8 cellular contexts compared by ENCODE assay signal in the genomic region with DNA sequence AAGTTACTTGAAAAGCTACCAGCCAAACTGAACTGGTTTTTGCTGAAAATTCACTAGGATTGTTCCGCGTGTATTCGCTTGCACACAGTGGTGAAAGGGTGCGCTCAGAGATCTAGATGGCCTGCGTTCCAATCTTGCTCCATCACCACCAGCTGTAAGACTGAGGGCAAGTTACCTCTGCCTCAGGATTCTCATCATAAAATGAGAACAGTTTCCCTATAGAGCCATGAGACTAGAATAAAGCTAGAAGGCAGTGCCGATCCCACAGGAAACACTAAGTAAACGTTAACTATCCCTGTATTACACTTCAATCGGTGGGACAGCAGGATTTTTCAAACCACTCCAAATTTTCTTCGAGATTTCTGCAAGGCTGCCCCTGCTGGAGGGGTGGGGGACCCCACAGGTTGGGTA. TPM values are rescaled to one million over a fixed set of nuclear protein-coding genes. Genes with fewer than 3 reads are reported as not detected.
A peak's percentile ranks its signal among the peaks of the same experiment; 100 is the strongest.
DNase-seq lines count a peak whose midpoint lies in the region; ATAC-seq and TF ChIP-seq lines count a peak whose summit lies in the region.

No MANE protein-coding gene starts in this region.

- no peaks in the 10 kb centered on the region for H3K27me3 ChIP-seq in left ventricle myocardium inferior (ENCODE audit: low read depth)
- no peaks in the 10 kb centered on the region for H3K27me3 ChIP-seq in thyroid gland

- peak overlapping the region; percentile 88 to 93 for H3K27ac Mint-ChIP-seq in activated naive CD4-positive, alpha-beta T cell treated with anti-CD3 and anti-CD28 coated beads, Interleukin-2, amount 50 U/mL, for 72 hours

- H3K4me1 ChIP-seq in left ventricle myocardium inferior = peaks cover 38% of the 10 kb centered on the region
- peaks cover 23 to 30% of the 10 kb centered on the region in 2 donors for H3K4me1 ChIP-seq in thyroid gland

- ATAC-seq in Right ventricle myocardium inferior (no peak), GM21825 (IDR thresholded peaks at IDR 0.05; ENCODE audit: unreplicated experiment) (no peak)
- ATAC-seq in activated naive CD4-positive, alpha-beta T cell treated with anti-CD3 and anti-CD28 coated beads, Interleukin-2, amount 50 U/mL, for 72 hours = no peak

- H3K9me3 Mint-ChIP-seq in activated naive CD4-positive, alpha-beta T cell treated with anti-CD3 and anti-CD28 coated beads, Interleukin-2, amount 50 U/mL, for 72 hours = no peaks in the 10 kb centered on the region

- TF ChIP-seq POLR2A in thyroid gland (IDR thresholded peaks at IDR 0.05) = no peak

- 31 to 32% methylated on average over 9 of the region's 9 CpGs for WGBS in thyroid gland, 2 donors

- peak overlapping the region; percentile 97 for H3K27ac ChIP-seq in left ventricle myocardium inferior (replicated peaks)
- peak overlapping the region; percentile 86 to 98 (median 96) for H3K27ac ChIP-seq in thyroid gland

- H3K36me3 ChIP-seq in left ventricle myocardium inferior (no peaks in the 10 kb centered on the region), thyroid gland (no peaks in the 10 kb centered on the region)

- TF ChIP-seq CTCF in left ventricle myocardium inferior (IDR thresholded peaks at IDR 0.05; ENCODE audit: borderline replicate concordance) = no peak
- TF ChIP-seq CTCF in thyroid gland (IDR thresholded peaks at IDR 0.05) = no peak

- intact Hi-C loops in left ventricle myocardium inferior (cut with micrococcal nuclease) (no loop called here), Right ventricle myocardium inferior (cut with DNase I) (loop anchor here (5.0 kb wide), 2 partner anchors 35 to 110 kb away; no protein-coding TSS in a partner anchor), thyroid gland (cut with DNase I) (no loop called here)

- DNase-seq in left ventricle myocardium inferior = no peak
- no peak for DNase-seq in Right ventricle myocardium inferior (ENCODE audit: missing footprints)
- DNase-seq in activated naive CD4-positive, alpha-beta T cell treated with anti-CD3 and anti-CD28 coated beads, Interleukin-2, amount 50 U/mL, for 72 hours (ENCODE audit: low spot score in 2 of 2) = no peak
- peak; percentile 34 for DNase-seq in kidney tubule cell (ENCODE audit: low spot score)
- no peak for DNase-seq in thyroid gland
- no peak for DNase-seq in stimulated activated CD4-positive, alpha-beta T cell treated with anti-CD3 and anti-CD28 coated beads, Interleukin-1b, Interleukin-23, amount 100 ng/mL, for 48 hours
- no peak for DNase-seq in DMS114 treated with DMSO at 0.1 percent for 48 hours (lab: John Stamatoyannopoulos, UW; ENCODE audit: unreplicated experiment)

- peak overlapping the region; percentile 88 for H3K4me3 ChIP-seq in left ventricle myocardium inferior
- peak overlapping the region; percentile 76 to 92 (median 88) for H3K4me3 ChIP-seq in thyroid gland (replicated peaks in 1 of 3)

- H3K36me3 Mint-ChIP-seq in activated naive CD4-positive, alpha-beta T cell treated with anti-CD3 and anti-CD28 coated beads, Interleukin-2, amount 50 U/mL, for 72 hours = peaks cover 4 to 6% of the 10 kb centered on the region in 2 donors

- H3K9me3 ChIP-seq in left ventricle myocardium inferior (replicated peaks) (no peaks in the 10 kb centered on the region), thyroid gland (no peaks in the 10 kb centered on the region)

RNA-seq across cellular contexts. Expression of a gene that starts 0.8 kb away (rescaled TPM):
- 66.2 TPM for total RNA-seq in left ventricle myocardium inferior
- 69.5 TPM for total RNA-seq in Right ventricle myocardium inferior
- 100 to 1,000 TPM; 166 to 211 TPM for total RNA-seq in activated naive CD4-positive, alpha-beta T cell treated with anti-CD3 and anti-CD28 coated beads, Interleukin-2, amount 50 U/mL, for 72 hours
- total RNA-seq in thyroid gland = 100 to 1,000 TPM; 109 to 138 (median 124) TPM
